Comparison of ENCODE assay signal across 23 cellular contexts in genomic region chr3:65101450-65101849, GRCh38.
"Had no signal": no experiment of that assay in that cellular context is flagged by ENCODE, and none has a peak within 500 bp of the region (broad histone marks: within the 10 kb centered on the region; RNA-seq: fewer than 3 reads in every experiment).

No MANE protein-coding gene starts in this region.

- H3K9ac ChIP-seq: parathyroid adenoma had no signal

- H3K27me3 ChIP-seq: colonic mucosa, esophagus muscularis mucosa, neutrophil, right lobe of liver, suprapubic skin, transverse colon had no signal

- H3K4me1 ChIP-seq: colonic mucosa, esophagus muscularis mucosa, lower lobe of right lung, parathyroid adenoma, right lobe of liver, suprapubic skin, transverse colon had no signal

- H3K9me3 Mint-ChIP-seq: stimulated activated naive CD8-positive, alpha-beta T cell treated with anti-CD3 and anti-CD28 coated beads, Interleukin-15, Interleukin-2, amounts not matched to agents 100 ng/mL and 50 ng/mL, for 24 hours had no signal

- H3K36me3 Mint-ChIP-seq: naive B cell; natural killer cell treated with Interleukin-12 subunit alpha and Interleukin-12 subunit beta and Interleukin-15 and Interleukin-18, amount 100 ng/mL, for 72 hours; stimulated activated naive B cell treated with anti-CD40 and anti-IgM and Interleukin-4, amounts not matched to agents 10 μg/mL and 1 μg/mL and 100 μg/mL, for 72 hours had no signal

- H3K27ac ChIP-seq: colonic mucosa, esophagus muscularis mucosa, lower lobe of right lung, neutrophil, parathyroid adenoma, right lobe of liver, suprapubic skin, transverse colon had no signal

- H3K4me1 Mint-ChIP-seq: naive B cell; stimulated activated naive B cell treated with anti-CD40 and anti-IgM and Interleukin-4, amounts not matched to agents 10 μg/mL and 1 μg/mL and 100 μg/mL, for 72 hours had no signal

- H3K79me2 ChIP-seq: parathyroid adenoma had no signal

- H3K27me3 Mint-ChIP-seq: dendritic cell treated with granulocyte-macrophage colony-stimulating factor and Interleukin-4, amounts not matched to agents 40 ng/mL and 50 ng/mL, for 4 days; naive B cell; natural killer cell treated with Interleukin-12 subunit alpha and Interleukin-12 subunit beta and Interleukin-15 and Interleukin-18, amount 100 ng/mL, for 72 hours; stimulated activated naive B cell treated with anti-CD40 and anti-IgM and Interleukin-4, amounts not matched to agents 10 μg/mL and 1 μg/mL and 100 μg/mL, for 72 hours had no signal

- DNase-seq: colonic mucosa; effector CD8-positive, alpha-beta T cell; endodermal cell; foreskin melanocyte; left ventricle myocardium superior; lower lobe of right lung; mucosa of descending colon; naive B cell; right lobe of liver; small intestine; stimulated activated CD4-positive, alpha-beta T cell treated with anti-CD3 and anti-CD28 coated beads, Interleukin-15, amount 100 ng/mL, for 24 hours; stimulated activated CD4-positive, alpha-beta T cell treated with anti-CD3 and anti-CD28 coated beads, Interleukin-2, amount 100 ng/mL, for 48 hours; stimulated activated naive B cell treated with anti-CD40 and anti-IgM and Interleukin-4, amounts not matched to agents 10 μg/mL and 1 μg/mL and 100 μg/mL, for 72 hours; transverse colon had no signal

- H3K4me3 Mint-ChIP-seq: dendritic cell treated with granulocyte-macrophage colony-stimulating factor and Interleukin-4, amounts not matched to agents 40 ng/mL and 50 ng/mL, for 4 days; endodermal cell; naive B cell; natural killer cell treated with Interleukin-12 subunit alpha and Interleukin-12 subunit beta and Interleukin-15 and Interleukin-18, amount 100 ng/mL, for 72 hours; neural crest cell; stimulated activated naive B cell treated with anti-CD40 and anti-IgM and Interleukin-4, amounts not matched to agents 10 μg/mL and 1 μg/mL and 100 μg/mL, for 72 hours; stimulated activated naive CD8-positive, alpha-beta T cell treated with anti-CD3 and anti-CD28 coated beads, Interleukin-15, Interleukin-2, amounts not matched to agents 100 ng/mL and 50 ng/mL, for 24 hours had no signal

- H3K36me3 ChIP-seq: colonic mucosa, esophagus muscularis mucosa, lower lobe of right lung, neutrophil, right lobe of liver, suprapubic skin, transverse colon had no signal

- ATAC-seq: left ventricle myocardium superior; lower lobe of right lung; mucosa of descending colon; natural killer cell treated with Interleukin-12 subunit alpha and Interleukin-12 subunit beta and Interleukin-15 and Interleukin-18, amount 100 ng/mL, for 72 hours; right lobe of liver; stimulated activated naive B cell treated with anti-CD40 and anti-IgM and Interleukin-4, amounts not matched to agents 10 μg/mL and 1 μg/mL and 100 μg/mL, for 72 hours had no signal

- H3K4me3 ChIP-seq: colonic mucosa, esophagus muscularis mucosa, lower lobe of right lung, mucosa of descending colon, right lobe of liver, suprapubic skin, transverse colon had no signal

- H3K27ac Mint-ChIP-seq: dendritic cell treated with granulocyte-macrophage colony-stimulating factor and Interleukin-4, amounts not matched to agents 40 ng/mL and 50 ng/mL, for 4 days; endodermal cell; naive B cell; natural killer cell treated with Interleukin-12 subunit alpha and Interleukin-12 subunit beta and Interleukin-15 and Interleukin-18, amount 100 ng/mL, for 72 hours; progenitor cell of endocrine pancreas; stimulated activated naive B cell treated with anti-CD40 and anti-IgM and Interleukin-4, amounts not matched to agents 10 μg/mL and 1 μg/mL and 100 μg/mL, for 72 hours; stimulated activated naive CD8-positive, alpha-beta T cell treated with anti-CD3 and anti-CD28 coated beads, Interleukin-15, Interleukin-2, amounts not matched to agents 100 ng/mL and 50 ng/mL, for 24 hours had no signal
